ENCODE assay signal across 21 cellular contexts in genomic region chr5:144315026-144315425, GRCh38.
DNase-seq lines count a peak whose midpoint lies in the region; ATAC-seq, FAIRE-seq and TF ChIP-seq lines count a peak whose summit lies in the region.
"Had no signal": no experiment of that assay in that cellular context is flagged by ENCODE, and none has a peak within 500 bp of the region (broad histone marks: within the 10 kb centered on the region; RNA-seq: fewer than 3 reads in every experiment).

No MANE protein-coding gene starts in this region.

- TF ChIP-seq POLR2A in HepG2 (IDR thresholded peaks at IDR 0.05; ENCODE audit: insufficient read depth in 1 of 2, low read depth in 2 of 2, low read length in 2 of 2) (no peak), right lobe of liver (IDR thresholded peaks at IDR 0.05) (no peak)

- H3K9ac ChIP-seq in liver (ENCODE audit: low read depth in 1 of 2, low read length in 2 of 2) = no peak overlapping the region
- H3K9ac ChIP-seq in HepG2 (ENCODE audit: insufficient read depth, low read depth, low read length) = no peak overlapping the region

- 43% methylated on average over 4 of the region's 4 CpGs for WGBS in liver
- 9% methylated on average over 4 of the region's 4 CpGs for WGBS in HepG2 (ENCODE audit: low lambda C conversion rate)
- 34% methylated on average over 4 of the region's 4 CpGs for WGBS in right lobe of liver (ENCODE audit: insufficient coverage, low coverage, low lambda C conversion rate, missing lambda C conversion rate)

- no peaks in the 10 kb centered on the region for H3K36me3 Mint-ChIP-seq in activated naive CD4-positive, alpha-beta T cell treated with anti-CD3 and anti-CD28 coated beads, Interleukin-2, amount 50 U/mL, for 72 hours
- H3K36me3 Mint-ChIP-seq: CD4-positive, CD25-positive, alpha-beta regulatory T cell; CD8-positive, alpha-beta memory T cell had no signal

- no peak for TF ChIP-seq CTCF in liver (IDR thresholded peaks at IDR 0.05; ENCODE audit: low read depth, low read length, missing input control)
- TF ChIP-seq CTCF in HepG2 (CRISPR knock-in tag; IDR thresholded peaks at IDR 0.05) = no peak
- TF ChIP-seq CTCF in right lobe of liver (IDR thresholded peaks at IDR 0.05) = no peak

- H3K4me3 ChIP-seq in liver (ENCODE audit: low read depth in 1 of 3, low read length in 3 of 3) (no peak overlapping the region), HepG2 (replicated peaks in 1 of 3; ENCODE audit: insufficient read depth in 1 of 3, low read depth in 2 of 3, low read length in 3 of 3) (no peak overlapping the region), right lobe of liver (no peak overlapping the region)
- H3K4me3 ChIP-seq: GM23338, K562 had no signal

- DNase-seq in HepG2 (ENCODE audit: low spot score) (no peak), NCI-H774 (lab: John Stamatoyannopoulos, UW) (peak; percentile 16), right lobe of liver (no peak), NCI-H1092 treated with DMSO at 0.1 percent for 48 hours (lab: John Stamatoyannopoulos, UW) (no peak)
- no peak for DNase-seq in activated naive CD4-positive, alpha-beta T cell treated with anti-CD3 and anti-CD28 coated beads, Interleukin-2, amount 50 U/mL, for 72 hours (ENCODE audit: low spot score in 2 of 2)
- DNase-seq: ACHN; BE2C; C1 segment of cervical spinal cord; CD4-positive, CD25-positive, alpha-beta regulatory T cell; CD8-positive, alpha-beta memory T cell; COR-L47; DMS 273 treated with DMSO at 0.1 percent for 48 hours; DMS79 treated with DMSO at 0.1 percent for 48 hours; GF-D8; HCEC 1CT; IMR-90 had no signal

- no peak overlapping the region for H3K4me2 ChIP-seq in HepG2 (ENCODE audit: low read depth, low read length)
- H3K4me2 ChIP-seq: GM23338 had no signal

- H4K20me1 ChIP-seq in HepG2 (ENCODE audit: insufficient read depth, low read length) = no peaks in the 10 kb centered on the region

- peaks cover 0 to 8% (median 3%) of the 10 kb centered on the region in 4 donors for H3K4me1 ChIP-seq in liver (ENCODE audit: control insufficient read depth in 4 of 4, insufficient read depth in 4 of 4, low read length in 3 of 4)
- H3K4me1 ChIP-seq in HepG2 (ENCODE audit: insufficient read depth, low read length) = peaks cover 8% of the 10 kb centered on the region
- H3K4me1 ChIP-seq in right lobe of liver = peaks cover 0 to 8% (median 0%) of the 10 kb centered on the region in 4 donors
- H3K4me1 ChIP-seq: BE2C had no signal

- H3K36me3 ChIP-seq in liver (ENCODE audit: control insufficient read depth in 4 of 4, insufficient read depth in 3 of 4, low read depth in 1 of 4, low read length in 3 of 4) = no peaks in the 10 kb centered on the region
- no peaks in the 10 kb centered on the region for H3K36me3 ChIP-seq in HepG2 (replicated peaks in 1 of 2; ENCODE audit: control insufficient read depth in 1 of 2, insufficient read depth in 2 of 2, low read length in 2 of 2)
- no peaks in the 10 kb centered on the region for H3K36me3 ChIP-seq in right lobe of liver
- H3K36me3 ChIP-seq: BE2C had no signal

- H3K27me3 ChIP-seq in liver (ENCODE audit: control insufficient read depth in 4 of 4, insufficient read depth in 4 of 4, low read length in 3 of 4) (no peaks in the 10 kb centered on the region), HepG2 (ENCODE audit: control insufficient read depth in 1 of 2, insufficient read depth in 2 of 2, low read length in 2 of 2) (no peaks in the 10 kb centered on the region), right lobe of liver (no peaks in the 10 kb centered on the region)
- H3K27me3 ChIP-seq: BE2C had no signal

- H3K27ac ChIP-seq in liver (ENCODE audit: low read depth in 1 of 2, low read length in 2 of 2) (no peak overlapping the region), HepG2 (ENCODE audit: extremely low read length, insufficient read depth, low read length) (no peak overlapping the region), right lobe of liver (peak overlapping the region in 2 of 3 donors; percentile 35 to 44)

- intact Hi-C loops in HepG2 (cut with micrococcal nuclease; ENCODE audit: unreplicated experiment) (no loop called here), right lobe of liver (cut with DNase I) (no loop called here)

- no peaks in the 10 kb centered on the region for H3K79me2 ChIP-seq in HepG2 (ENCODE audit: insufficient read depth, low read length)

- TF ChIP-seq RAD21 in liver (IDR thresholded peaks at IDR 0.05) (no peak), HepG2 (CRISPR knock-in tag; IDR thresholded peaks at IDR 0.05) (no peak)

- TF ChIP-seq EP300 in HepG2 (IDR thresholded peaks at IDR 0.05; ENCODE audit: low read depth in 2 of 2, low read length in 2 of 2) = no peak
- TF ChIP-seq EP300 in HepG2 (CRISPR knock-in tag; IDR thresholded peaks at IDR 0.05; ENCODE audit: borderline replicate concordance) = no peak

- no peaks in the 10 kb centered on the region for H3K9me3 Mint-ChIP-seq in activated naive CD4-positive, alpha-beta T cell treated with anti-CD3 and anti-CD28 coated beads, Interleukin-2, amount 50 U/mL, for 72 hours
- H3K9me3 Mint-ChIP-seq: CD8-positive, alpha-beta memory T cell; GM23338 had no signal

- in situ Hi-C loops in HepG2 (cut with HindIII; ENCODE audit: extremely low pct_ligation_motif_present, low pct_unique_long_range_greater_than_20kb) = no loop called here

- ATAC-seq in HepG2 (no peak), right lobe of liver (peak; percentile 43 to 75 (median 54)), GM18868 (IDR thresholded peaks at IDR 0.05; ENCODE audit: unreplicated experiment) (no peak)
- ATAC-seq in activated naive CD4-positive, alpha-beta T cell treated with anti-CD3 and anti-CD28 coated beads, Interleukin-2, amount 50 U/mL, for 72 hours = no peak
- ATAC-seq: GM23338, K562 had no signal

- POLR2A ChIA-PET in HepG2 (lab: Yijun Ruan, JAX) = no interaction called here

- CTCF ChIA-PET in HepG2 (lab: Yijun Ruan, JAX; ENCODE audit: low intra/inter-chr PET ratio, low total read pairs) = no interaction called here

- H3K27ac Mint-ChIP-seq in activated naive CD4-positive, alpha-beta T cell treated with anti-CD3 and anti-CD28 coated beads, Interleukin-2, amount 50 U/mL, for 72 hours = no peak overlapping the region
- H3K27ac Mint-ChIP-seq: CD4-positive, CD25-positive, alpha-beta regulatory T cell; CD8-positive, alpha-beta memory T cell; GM23338 had no signal

- no peak overlapping the region for H2AFZ ChIP-seq in HepG2 (ENCODE audit: low read length)
- H2AFZ ChIP-seq: GM23338 had no signal

- no peak for FAIRE-seq in HepG2 (lab: Jason Lieb, UNC)
- FAIRE-seq: H54, K562 had no signal

- no peaks in the 10 kb centered on the region for H3K9me3 ChIP-seq in liver (ENCODE audit: control insufficient read depth in 4 of 4, low read length in 3 of 4)
- no peaks in the 10 kb centered on the region for H3K9me3 ChIP-seq in HepG2 (ENCODE audit: low read length)
- H3K9me3 ChIP-seq in right lobe of liver = no peaks in the 10 kb centered on the region
- H3K9me3 ChIP-seq: BE2C had no signal

- BruUV-seq in HepG2 (replicated peaks; lab: Mats Ljungman, UMichigan) = no TSS peak

TF ChIP-seq in liver, 16 proteins besides CTCF, POLR2A, EP300 and RAD21 (continues in another document):
- TF ChIP-seq YY1 (IDR thresholded peaks at IDR 0.05) (peak; percentile 26), RXRA (IDR thresholded peaks at IDR 0.05) (peak in 1 of 2 donors; percentile 4), HNF4A (conservative IDR thresholded peaks at IDR 0.05) (peak; percentile 47 to 49)

TF ChIP-seq in HepG2, 621 proteins besides CTCF, POLR2A, EP300 and RAD21:
- TF ChIP-seq MIER2 (CRISPR knock-in tag; IDR thresholded peaks at IDR 0.05) = no peak
- TF ChIP-seq KDM5B (CRISPR knock-in tag; IDR thresholded peaks at IDR 0.05; ENCODE audit: borderline replicate concordance) = no peak
- no peak for TF ChIP-seq CENPT (CRISPR knock-in tag; IDR thresholded peaks at IDR 0.05; ENCODE audit: low read depth)
- no peak for TF ChIP-seq EHMT2 (IDR thresholded peaks at IDR 0.05; ENCODE audit: borderline replicate concordance, low read depth, low read length)
- no peak for TF ChIP-seq PBX3 (CRISPR knock-in tag; IDR thresholded peaks at IDR 0.05; ENCODE audit: borderline replicate concordance)
- TF ChIP-seq FOXK1 (CRISPR knock-in tag; IDR thresholded peaks at IDR 0.05; ENCODE audit: borderline replicate concordance, low read depth) = no peak
- TF ChIP-seq TRIM22 (IDR thresholded peaks at IDR 0.05) = no peak

Comparison
In these comparisons a context has a peak if more than half of its experiments do, and no peak if none do; other contexts are left out.
1. H3K27ac ChIP-seq: peak in right lobe of liver (2 of 3); none in liver (0 of 2) and HepG2 (single experiment).
2. ATAC-seq: peak in right lobe of liver (4 of 4); none in HepG2 (single experiment), GM18868 (single experiment) and activated naive CD4-positive, alpha-beta T cell treated with anti-CD3 and anti-CD28 coated beads, Interleukin-2, amount 50 U/mL, for 72 hours (0 of 2).